In the genomic region with DNA sequence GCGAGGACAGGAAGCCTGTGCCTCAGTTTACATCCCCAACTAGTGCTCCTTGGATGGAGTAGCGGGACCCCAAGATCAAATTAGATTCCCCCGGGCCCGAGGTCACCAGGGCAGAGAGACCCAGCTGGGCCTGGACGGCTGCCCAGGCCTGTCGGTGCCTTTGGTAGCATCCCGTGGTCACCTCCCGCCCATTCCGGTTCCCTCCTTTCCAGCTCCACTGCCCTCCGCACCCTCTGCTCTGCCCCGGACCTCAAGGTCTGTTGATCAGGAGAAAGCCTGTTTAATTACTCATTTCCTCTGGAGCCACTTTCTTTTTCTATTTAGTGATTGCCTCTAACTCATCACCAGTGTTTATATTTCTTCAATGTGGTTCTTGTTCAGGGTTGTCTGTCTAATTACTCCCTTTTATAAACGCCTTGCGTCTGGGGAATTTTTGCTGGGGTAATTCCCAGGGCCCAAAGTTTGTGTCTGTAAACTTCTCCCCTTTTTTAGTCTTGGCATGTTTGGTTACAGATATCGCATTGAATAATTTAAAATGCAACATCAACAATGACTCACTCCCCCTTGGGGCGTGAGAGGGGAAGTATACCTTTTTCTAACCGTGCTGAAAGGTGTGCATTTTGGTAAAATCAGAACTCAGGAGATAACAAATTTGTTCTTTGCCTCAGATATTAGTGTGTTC, we compare ENCODE assay signal across 8 cellular contexts. TPM values are rescaled to one million over a fixed set of nuclear protein-coding genes. Genes with fewer than 3 reads are reported as not detected.
DNase-seq lines count a peak whose midpoint lies in the region; ATAC-seq and TF ChIP-seq lines count a peak whose summit lies in the region.

No MANE protein-coding gene starts in this region.

- H3K9me3 Mint-ChIP-seq in stimulated activated effector memory CD8-positive, alpha-beta T cell treated with anti-CD3 and anti-CD28 coated beads, Interleukin-12 subunit alpha, Interleukin-12 subunit beta, amount 100 ng/mL, for 72 hours: no peaks in the 10 kb centered on the region

- peak; percentile 45 for TF ChIP-seq CTCF in VCaP (conservative IDR thresholded peaks at IDR 0.05)
- no peak for TF ChIP-seq CTCF in coronary artery (IDR thresholded peaks at IDR 0.05)
- peak; percentile 15 for TF ChIP-seq CTCF in liver (IDR thresholded peaks at IDR 0.05; ENCODE audit: low read depth, low read length, missing input control)

- ATAC-seq in stimulated activated effector memory CD8-positive, alpha-beta T cell treated with anti-CD3 and anti-CD28 coated beads, Interleukin-12 subunit alpha, Interleukin-12 subunit beta, amount 100 ng/mL, for 72 hours: peak; percentile 65
- ATAC-seq in GM19023 (IDR thresholded peaks at IDR 0.05; ENCODE audit: unreplicated experiment): no peak

- peak overlapping the region; percentile 93 for H3K27ac Mint-ChIP-seq in stimulated activated effector memory CD8-positive, alpha-beta T cell treated with anti-CD3 and anti-CD28 coated beads, Interleukin-12 subunit alpha, Interleukin-12 subunit beta, amount 100 ng/mL, for 72 hours

- H3K27ac ChIP-seq in VCaP: peak overlapping the region; percentile 87
- peak overlapping the region; percentile 95 for H3K27ac ChIP-seq in coronary artery
- peak overlapping the region; percentile 93 to 97 for H3K27ac ChIP-seq in liver (ENCODE audit: low read depth in 1 of 2, low read length in 2 of 2)

- H3K36me3 Mint-ChIP-seq in stimulated activated effector memory CD8-positive, alpha-beta T cell treated with anti-CD3 and anti-CD28 coated beads, Interleukin-12 subunit alpha, Interleukin-12 subunit beta, amount 100 ng/mL, for 72 hours: peaks cover 57% of the 10 kb centered on the region

- no peaks in the 10 kb centered on the region for H3K36me3 ChIP-seq in liver (ENCODE audit: control insufficient read depth in 4 of 4, insufficient read depth in 3 of 4, low read depth in 1 of 4, low read length in 3 of 4)

- H3K27me3 ChIP-seq in liver (ENCODE audit: control insufficient read depth in 4 of 4, insufficient read depth in 4 of 4, low read length in 3 of 4): no peaks in the 10 kb centered on the region

- H3K4me3 Mint-ChIP-seq in stimulated activated effector memory CD8-positive, alpha-beta T cell treated with anti-CD3 and anti-CD28 coated beads, Interleukin-12 subunit alpha, Interleukin-12 subunit beta, amount 100 ng/mL, for 72 hours: peak overlapping the region; percentile 85

- H3K4me1 Mint-ChIP-seq in stimulated activated effector memory CD8-positive, alpha-beta T cell treated with anti-CD3 and anti-CD28 coated beads, Interleukin-12 subunit alpha, Interleukin-12 subunit beta, amount 100 ng/mL, for 72 hours: peaks cover 31% of the 10 kb centered on the region

- H3K9ac ChIP-seq in liver (ENCODE audit: low read depth in 1 of 2, low read length in 2 of 2): peak overlapping the region; percentile 67 to 75

- H3K4me1 ChIP-seq in liver (ENCODE audit: control insufficient read depth in 4 of 4, insufficient read depth in 4 of 4, low read length in 3 of 4): peaks cover 4 to 19% (median 14%) of the 10 kb centered on the region in 4 donors

- WGBS in liver: 7% methylated on average over 16 of the region's 16 CpGs

- peak overlapping the region; percentile 86 for H3K4me3 ChIP-seq in coronary artery
- peak overlapping the region; percentile 72 to 96 (median 87) for H3K4me3 ChIP-seq in liver (ENCODE audit: low read depth in 1 of 3, low read length in 3 of 3)

- H3K9me3 ChIP-seq in liver (ENCODE audit: control insufficient read depth in 4 of 4, low read length in 3 of 4): no peaks in the 10 kb centered on the region

- peak in 1 of 2 donors; percentile 36 for TF ChIP-seq RAD21 in liver (IDR thresholded peaks at IDR 0.05)

- peak; percentile 11 for DNase-seq in DMS79 treated with DMSO at 0.1 percent for 48 hours (lab: John Stamatoyannopoulos, UW)
- no peak for DNase-seq in DMS79 (lab: John Stamatoyannopoulos, UW)
- peak; percentile 70 for DNase-seq in HK-2 (ENCODE audit: unreplicated experiment)
- DNase-seq in coronary artery (ENCODE audit: low spot score): no peak
- peak; percentile 10 to 57 for DNase-seq in stimulated activated effector memory CD8-positive, alpha-beta T cell treated with anti-CD3 and anti-CD28 coated beads, Interleukin-12 subunit alpha, Interleukin-12 subunit beta, amount 100 ng/mL, for 72 hours (ENCODE audit: low spot score in 2 of 2)

TF ChIP-seq in liver, 16 proteins besides CTCF, POLR2A, EP300 and RAD21:
- TF ChIP-seq ATF3 (IDR thresholded peaks at IDR 0.05) (no peak), SP1 (IDR thresholded peaks at IDR 0.05) (peak; percentile 32), NR2F2 (IDR thresholded peaks at IDR 0.05) (peak; percentile 37), GABPA (IDR thresholded peaks at IDR 0.05 in 1 of 2, conservative IDR thresholded peaks at IDR 0.05 in 1 of 2) (no peak), HNF4G (IDR thresholded peaks at IDR 0.05) (no peak), YY1 (IDR thresholded peaks at IDR 0.05) (no peak), REST (IDR thresholded peaks at IDR 0.05) (no peak), HNF4A (conservative IDR thresholded peaks at IDR 0.05) (peak; percentile 32 to 41), FOXA1 (IDR thresholded peaks at IDR 0.05) (no peak), TAF1 (conservative IDR thresholded peaks at IDR 0.05) (no peak), EGR1 (IDR thresholded peaks at IDR 0.05; ENCODE audit: low read depth in 2 of 2) (no peak), FOXA2 (IDR thresholded peaks at IDR 0.05) (no peak), RXRA (IDR thresholded peaks at IDR 0.05) (peak in 1 of 2 donors; percentile 29), JUND (IDR thresholded peaks at IDR 0.05) (peak; percentile 24 to 31)
- TF ChIP-seq, protein P1, sequence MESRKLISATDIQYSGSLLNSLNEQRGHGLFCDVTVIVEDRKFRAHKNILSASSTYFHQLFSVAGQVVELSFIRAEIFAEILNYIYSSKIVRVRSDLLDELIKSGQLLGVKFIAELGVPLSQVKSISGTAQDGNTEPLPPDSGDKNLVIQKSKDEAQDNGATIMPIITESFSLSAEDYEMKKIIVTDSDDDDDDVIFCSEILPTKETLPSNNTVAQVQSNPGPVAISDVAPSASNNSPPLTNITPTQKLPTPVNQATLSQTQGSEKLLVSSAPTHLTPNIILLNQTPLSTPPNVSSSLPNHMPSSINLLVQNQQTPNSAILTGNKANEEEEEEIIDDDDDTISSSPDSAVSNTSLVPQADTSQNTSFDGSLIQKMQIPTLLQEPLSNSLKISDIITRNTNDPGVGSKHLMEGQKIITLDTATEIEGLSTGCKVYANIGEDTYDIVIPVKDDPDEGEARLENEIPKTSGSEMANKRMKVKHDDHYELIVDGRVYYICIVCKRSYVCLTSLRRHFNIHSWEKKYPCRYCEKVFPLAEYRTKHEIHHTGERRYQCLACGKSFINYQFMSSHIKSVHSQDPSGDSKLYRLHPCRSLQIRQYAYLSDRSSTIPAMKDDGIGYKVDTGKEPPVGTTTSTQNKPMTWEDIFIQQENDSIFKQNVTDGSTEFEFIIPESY (IDR thresholded peaks at IDR 0.05): no peak
- TF ChIP-seq, protein P2, sequence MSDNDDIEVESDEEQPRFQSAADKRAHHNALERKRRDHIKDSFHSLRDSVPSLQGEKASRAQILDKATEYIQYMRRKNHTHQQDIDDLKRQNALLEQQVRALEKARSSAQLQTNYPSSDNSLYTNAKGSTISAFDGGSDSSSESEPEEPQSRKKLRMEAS (IDR thresholded peaks at IDR 0.05): no peak

RNA-seq across cellular contexts. Expression of gene FOXK1, which starts 1.9 kb away (rescaled TPM):
- total RNA-seq in liver: 1 to 10 TPM; 7.5 to 8.5 TPM
- polyA plus RNA-seq in liver: 1 to 10 TPM; 1.2 to 1.3 TPM

Comparison
In these comparisons a context has a peak if more than half of its experiments do, and no peak if none do; other contexts are left out.
1. DNase-seq: peak in DMS79 treated with DMSO at 0.1 percent for 48 hours (single experiment), HK-2 (single experiment) and stimulated activated effector memory CD8-positive, alpha-beta T cell treated with anti-CD3 and anti-CD28 coated beads, Interleukin-12 subunit alpha, Interleukin-12 subunit beta, amount 100 ng/mL, for 72 hours (2 of 2); none in DMS79 (single experiment) and coronary artery (single experiment).
2. Peak in every context shown above with its lines, with median percentiles within 50 percentile points of each other: H3K27ac ChIP-seq.